Comparison of ENCODE assay signal across 10 cellular contexts in the genomic region with DNA sequence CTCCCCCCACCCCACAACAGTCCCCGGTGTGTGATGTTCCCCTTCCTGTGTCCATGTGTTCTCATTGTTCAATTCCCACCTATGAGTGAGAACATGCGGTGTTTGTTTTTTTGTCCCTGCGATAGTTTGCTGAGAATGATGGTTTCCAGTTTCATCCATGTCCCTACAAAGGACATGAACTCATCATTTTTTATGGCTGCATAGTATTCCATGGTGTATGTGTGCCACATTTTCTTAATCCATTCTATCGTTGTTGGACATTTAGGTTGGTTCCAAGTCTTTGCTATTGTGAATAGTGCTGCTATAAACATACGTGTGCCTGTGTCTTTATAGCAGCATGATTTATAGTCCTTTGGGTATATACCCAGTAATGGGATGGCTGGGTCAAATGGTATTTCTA. TPM values are rescaled to one million over a fixed set of nuclear protein-coding genes. Genes with fewer than 3 reads are reported as not detected.
"Had no signal": no experiment of that assay in that cellular context is flagged by ENCODE, and none has a peak within 500 bp of the region (broad histone marks: within the 10 kb centered on the region; RNA-seq: fewer than 3 reads in every experiment).

No MANE protein-coding gene starts in this region.

RNA-seq across cellular contexts. Expression of gene SCIMP, which starts 17.1 kb away (rescaled TPM):
- total RNA-seq: activated naive CD4-positive, alpha-beta T cell treated with anti-CD3 and anti-CD28 coated beads for 36 hours; activated naive CD8-positive, alpha-beta T cell treated with anti-CD3 and anti-CD28 coated beads for 36 hours; activated T-cell treated with anti-CD3 and anti-CD28 coated beads, Interleukin-2, amount 50 U/mL, for 72 hours; activated T-helper 1 cell treated with anti-CD3 and anti-CD28 coated beads, Interleukin-12 subunit alpha, Interleukin-12 subunit beta, Interleukin-2, Interleukin-4 antibody, amounts not matched to agents 30 ng/mL and 10 ng/mL and 1 ng/mL, durations not matched to agents 14 hours and 24 hours and 36 hours; activated T-helper 17 cell treated with anti-CD3 and anti-CD28 coated beads, Interleukin-2, amount 50 U/mL, for 72 hours; activated T-helper 2 cell treated with anti-CD3 and anti-CD28 coated beads, Interferon-gamma antibody, Interleukin-2, Interleukin-4, amounts not matched to agents 10 μg/mL and 5 μg/mL and 100 μg/mL, durations not matched to agents 14 hours and 24 hours and 36 hours; astrocyte; bronchial epithelial cell; cardiac muscle cell; chondrocyte had no signal
